In the genomic region with DNA sequence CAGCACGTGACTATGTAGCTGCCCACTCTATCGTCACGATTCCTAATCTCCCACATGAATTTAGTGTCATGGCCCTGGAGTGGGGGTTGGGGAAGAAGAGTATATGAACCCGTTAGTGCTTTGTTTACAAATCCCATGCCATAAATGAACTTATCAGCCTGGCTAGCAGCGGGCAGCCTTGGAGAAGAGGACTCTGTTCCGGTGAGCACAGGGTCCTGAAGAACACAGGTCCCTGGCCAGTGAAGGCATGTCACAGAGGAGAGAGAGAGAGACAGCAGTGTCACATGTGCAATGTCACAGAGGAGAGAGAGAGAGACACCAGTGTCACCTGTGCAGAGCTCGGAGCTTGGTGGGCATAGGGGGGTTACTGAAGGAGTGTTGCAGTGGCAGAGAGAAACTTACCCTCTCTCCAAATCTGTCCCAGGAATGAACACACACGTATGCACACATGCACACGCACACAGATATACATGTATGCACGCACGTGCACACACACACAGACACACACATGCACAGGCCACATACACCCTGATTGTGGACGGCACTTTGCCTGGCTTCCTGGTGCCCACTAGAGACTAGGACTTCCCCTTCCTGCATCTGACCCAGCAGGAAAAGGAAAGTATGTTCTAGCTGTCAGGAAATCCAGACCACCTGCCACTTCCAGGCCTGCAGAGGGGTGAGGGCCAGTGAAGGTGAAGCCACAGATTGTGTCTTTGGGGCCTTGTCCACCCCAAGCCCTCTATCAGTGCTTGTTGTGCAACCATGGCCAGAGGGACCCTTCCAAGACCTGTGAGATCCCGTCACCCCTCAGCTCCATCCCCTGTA, we compare ENCODE assay signal across 26 cellular contexts. TPM values are rescaled to one million over a fixed set of nuclear protein-coding genes. Genes with fewer than 3 reads are reported as not detected.
DNase-seq lines count a peak whose midpoint lies in the region; FAIRE-seq and TF ChIP-seq lines count a peak whose summit lies in the region.
"Had no signal": no experiment of that assay in that cellular context is flagged by ENCODE, and none has a peak within 500 bp of the region (broad histone marks: within the 10 kb centered on the region; RNA-seq: fewer than 3 reads in every experiment).

No MANE protein-coding gene starts in this region.

- H2BK15ac ChIP-seq in mesenchymal stem cell (ENCODE audit: low read depth, poor library complexity, severe bottlenecking) = no peak overlapping the region

- TF ChIP-seq CTCF in bronchial epithelial cell (IDR thresholded peaks at IDR 0.05; ENCODE audit: insufficient read depth, low read length, severe bottlenecking) = no peak

- H4K91ac ChIP-seq in mesenchymal stem cell (ENCODE audit: low read length) = no peak overlapping the region

- DNase-seq in activated effector memory CD4-positive, alpha-beta T cell treated with anti-CD3 and anti-CD28 coated beads, Interleukin-2, amount 50 U/mL, for 16 hours = peak; percentile 24
- DNase-seq in activated effector memory CD4-positive, alpha-beta T cell treated with Interleukin-2 at 50 U/mL for 16 hours = no peak
- DNase-seq in bronchial epithelial cell (ENCODE audit: low read depth) (no peak), mesenchymal stem cell (no peak), ureter (ENCODE audit: low spot score) (peak; percentile 28), CD1c-positive myeloid dendritic cell (ENCODE audit: extremely low spot score) (no peak), MG63 (no peak), NCI-H1417 (lab: John Stamatoyannopoulos, UW) (no peak)
- DNase-seq: activated CD4-positive, alpha-beta T cell treated with anti-CD3 and anti-CD28 coated beads for 36 hours; activated CD8-positive, alpha-beta T cell treated with anti-CD3 and anti-CD28 coated beads, Interleukin-2, amount 10 ng/mL, durations not matched to agents 7 days and 5 days; activated naive CD4-positive, alpha-beta T cell treated with Interleukin-2 at 50 U/mL for 16 hours; activated T-cell treated with anti-CD3 and anti-CD28 coated beads, Interleukin-2, amount 50 U/mL, for 48 hours; AML-193; body of pancreas; effector CD8-positive, alpha-beta T cell; erythroblast; GOT3; MM.1S; NCI-H1436; NCI-H2107; SK-N-SH; stimulated activated CD4-positive, alpha-beta T cell treated with anti-CD3 and anti-CD28 coated beads, Interleukin-4, amount 100 ng/mL, for 4 hours; stimulated activated naive CD4-positive, alpha-beta T cell; T-helper 2 cell had no signal

- H3K18ac ChIP-seq in mesenchymal stem cell (ENCODE audit: low read depth in 1 of 2, low read length in 2 of 2) = peak overlapping the region; percentile 49 to 67

- no peak overlapping the region for H3K23ac ChIP-seq in mesenchymal stem cell (ENCODE audit: low read length in 2 of 2)

- H2AK5ac ChIP-seq in mesenchymal stem cell (ENCODE audit: low read length, severe bottlenecking) = no peak overlapping the region

- H4K8ac ChIP-seq in mesenchymal stem cell (ENCODE audit: low read length) = no peak overlapping the region

- peak; percentile 70 for FAIRE-seq in bronchial epithelial cell (lab: Jason Lieb, UNC)
- FAIRE-seq: A204.1 had no signal

- no peak overlapping the region for H2BK5ac ChIP-seq in mesenchymal stem cell (ENCODE audit: low read depth, low read length, poor library complexity, severe bottlenecking)

- no peak overlapping the region for H2BK12ac ChIP-seq in mesenchymal stem cell (ENCODE audit: low read length in 2 of 2)

- peaks cover 20% of the 10 kb centered on the region for H3K4me1 ChIP-seq in mesenchymal stem cell (ENCODE audit: control insufficient read depth, insufficient read depth, low read depth, low read length)
- H3K4me1 ChIP-seq: body of pancreas had no signal

- H2BK120ac ChIP-seq in mesenchymal stem cell (ENCODE audit: low read depth, low read length) = no peak overlapping the region

- peaks cover 24% of the 10 kb centered on the region for H3K79me1 ChIP-seq in mesenchymal stem cell (replicated peaks; ENCODE audit: low read length, poor library complexity, severe bottlenecking)

- H3K14ac ChIP-seq in mesenchymal stem cell (ENCODE audit: low read length in 2 of 2) = peak overlapping the region in 1 of 2 experiments; percentile 63

- H2AFZ ChIP-seq in mesenchymal stem cell (ENCODE audit: low read depth, low read length) = no peak overlapping the region

- H3K9me3 ChIP-seq in mesenchymal stem cell (ENCODE audit: control insufficient read depth, low read length) = no peaks in the 10 kb centered on the region
- H3K9me3 ChIP-seq in MG63 = peaks cover 2% of the 10 kb centered on the region; the same call in 1 of the 2 replicates
- H3K9me3 ChIP-seq: body of pancreas, SK-N-SH had no signal

- peaks cover 2% of the 10 kb centered on the region for H3K27me3 ChIP-seq in bronchial epithelial cell (ENCODE audit: control insufficient read depth, insufficient read depth, low read length)
- no peaks in the 10 kb centered on the region for H3K27me3 ChIP-seq in mesenchymal stem cell (ENCODE audit: control insufficient read depth in 1 of 2, insufficient read depth in 1 of 2, low read length in 2 of 2)
- H3K27me3 ChIP-seq in MG63 = no peaks in the 10 kb centered on the region
- H3K27me3 ChIP-seq: body of pancreas had no signal

- peak overlapping the region in 1 of 2 experiments; percentile 49 for H3K4ac ChIP-seq in mesenchymal stem cell (ENCODE audit: low read depth in 1 of 2, low read length in 2 of 2)

- H3K36me3 ChIP-seq in bronchial epithelial cell (ENCODE audit: control insufficient read depth, insufficient read depth, low read length) = no peaks in the 10 kb centered on the region
- peaks cover 0 to 75% of the 10 kb centered on the region in 2 experiments for H3K36me3 ChIP-seq in mesenchymal stem cell (ENCODE audit: control insufficient read depth in 1 of 2, insufficient read depth in 2 of 2, low read depth in 1 of 2, low read length in 2 of 2)
- peaks cover 46% of the 10 kb centered on the region for H3K36me3 ChIP-seq in MG63

- no peak overlapping the region for H3K9ac ChIP-seq in mesenchymal stem cell (ENCODE audit: low read length)
- H3K9ac ChIP-seq: SK-N-SH had no signal

- H3K27ac ChIP-seq in mesenchymal stem cell (ENCODE audit: low read length, poor library complexity, severe bottlenecking) = no peak overlapping the region
- H3K27ac ChIP-seq: body of pancreas, RWPE1 had no signal

- H3K4me3 ChIP-seq in bronchial epithelial cell (ENCODE audit: low read depth, low read length) (no peak overlapping the region), mesenchymal stem cell (ENCODE audit: insufficient read depth in 1 of 2, low read depth in 1 of 2, low read length in 2 of 2) (no peak overlapping the region), MG63 (no peak overlapping the region)
- H3K4me3 ChIP-seq: body of pancreas had no signal

- 65% methylated on average over 9 of the region's 13 CpGs for WGBS in mesenchymal stem cell

- no peak overlapping the region for H3K4me2 ChIP-seq in mesenchymal stem cell (ENCODE audit: low read length, poor library complexity, severe bottlenecking)
- H3K4me2 ChIP-seq: SK-N-SH had no signal

RNA-seq across cellular contexts. Expression of a gene that starts 26.3 kb away (rescaled TPM):
- total RNA-seq in bronchial epithelial cell = 0.53 TPM in 1 of 2 replicates, not detected in the other
- polyA plus RNA-seq in mesenchymal stem cell (2013, experiment 1 of 2) = 146 TPM
- polyA plus RNA-seq in mesenchymal stem cell (2013, experiment 2 of 2) = 150 TPM
- 22.8 TPM for total RNA-seq in ureter
- total RNA-seq in MG63 (2014; rRNA removed; shearing (Covaris generic); ENCODE audit: low replicate concordance) = 41.0 and 63.4 TPM in 2 replicates

Comparison
In these comparisons a context has a peak if more than half of its experiments do, and no peak if none do; other contexts are left out.
1. DNase-seq: peak in activated effector memory CD4-positive, alpha-beta T cell treated with anti-CD3 and anti-CD28 coated beads, Interleukin-2, amount 50 U/mL, for 16 hours (single experiment) and ureter (single experiment); none in activated effector memory CD4-positive, alpha-beta T cell treated with Interleukin-2 at 50 U/mL for 16 hours (single experiment), bronchial epithelial cell (single experiment), mesenchymal stem cell (single experiment), CD1c-positive myeloid dendritic cell (single experiment), MG63 (single experiment) and NCI-H1417 (0 of 3).
2. RNA of a gene that starts 26.3 kb away (total RNA-seq): 41.0 to 63.4 TPM in MG63 and 22.8 TPM in ureter (single experiment); 0.53 TPM in bronchial epithelial cell; every median in the first group is over 10 times any median in the second.